In genomic region chr11:44565746-44566558, GRCh38 we compare ENCODE assay signal across 8 cellular contexts. TPM values are rescaled to one million over a fixed set of nuclear protein-coding genes. Genes with fewer than 3 reads are reported as not detected.
DNase-seq lines count a peak whose midpoint lies in the region; ATAC-seq and TF ChIP-seq lines count a peak whose summit lies in the region.

No MANE protein-coding gene starts in this region.

- no peaks in the 10 kb centered on the region for H3F3A ChIP-seq in neural progenitor cell (ENCODE audit: low read depth)

- H3K4me1 ChIP-seq in neural progenitor cell, result peaks cover 14% of the 10 kb centered on the region

- TF ChIP-seq CTCF in neural progenitor cell (IDR thresholded peaks at IDR 0.05), result no peak

- H3K27me3 ChIP-seq in neural progenitor cell, result peaks cover 16% of the 10 kb centered on the region

- ATAC-seq in HG02884 (IDR thresholded peaks at IDR 0.05; ENCODE audit: unreplicated experiment) (no peak), GM21367 (IDR thresholded peaks at IDR 0.05; ENCODE audit: unreplicated experiment) (no peak)

- H3K27me3 Mint-ChIP-seq in dendritic cell treated with granulocyte-macrophage colony-stimulating factor and Interleukin-4, amounts not matched to agents 40 ng/mL and 50 ng/mL, for 4 days, result peaks cover 32% of the 10 kb centered on the region
- H3K27me3 Mint-ChIP-seq in neural progenitor cell (ENCODE audit: insufficient read depth, low read depth), result peaks cover 18% of the 10 kb centered on the region

- H3K36me3 Mint-ChIP-seq in dendritic cell treated with granulocyte-macrophage colony-stimulating factor and Interleukin-4, amounts not matched to agents 40 ng/mL and 50 ng/mL, for 4 days (ENCODE audit: low read depth), result no peaks in the 10 kb centered on the region
- H3K36me3 Mint-ChIP-seq in neural progenitor cell, result peaks cover 3% of the 10 kb centered on the region

- H3K79me2 ChIP-seq in neural progenitor cell (ENCODE audit: low read depth), result no peaks in the 10 kb centered on the region

- no peak overlapping the region for H3K9ac ChIP-seq in neural progenitor cell

- DNase-seq in DMS153 treated with DMSO at 0.1 percent for 48 hours (lab: John Stamatoyannopoulos, UW; ENCODE audit: unreplicated experiment), result peak; percentile 25
- peak; percentile 43 for DNase-seq in NCI-H1105 treated with DMSO at 0.1 percent for 48 hours (lab: John Stamatoyannopoulos, UW)
- DNase-seq in neural progenitor cell (ENCODE audit: low spot score), result no peak
- DNase-seq in GDM1 (lab: John Stamatoyannopoulos, UW), result no peak
- no peak for DNase-seq in NOMO-1 treated with dmso at 0.1 percent for 144 hours (lab: John Stamatoyannopoulos, UW; ENCODE audit: unreplicated experiment)

- H3K4me3 ChIP-seq in neural progenitor cell, result peak overlapping the region; percentile 47

- H3K27ac ChIP-seq in neural progenitor cell, result no peak overlapping the region

- peak overlapping the region; percentile 81 for H3K4me3 Mint-ChIP-seq in dendritic cell treated with granulocyte-macrophage colony-stimulating factor and Interleukin-4, amounts not matched to agents 40 ng/mL and 50 ng/mL, for 4 days
- peak overlapping the region; percentile 86 for H3K4me3 Mint-ChIP-seq in neural progenitor cell

- H3K9me3 Mint-ChIP-seq in dendritic cell treated with granulocyte-macrophage colony-stimulating factor and Interleukin-4, amounts not matched to agents 40 ng/mL and 50 ng/mL, for 4 days, result no peaks in the 10 kb centered on the region
- H3K9me3 Mint-ChIP-seq in neural progenitor cell, result no peaks in the 10 kb centered on the region

- H3K9me3 ChIP-seq in neural progenitor cell (ENCODE audit: low read depth), result no peaks in the 10 kb centered on the region

- no peaks in the 10 kb centered on the region for H4K20me1 ChIP-seq in neural progenitor cell (ENCODE audit: low read depth)

- intact Hi-C loops in dendritic cell treated with granulocyte-macrophage colony-stimulating factor and Interleukin-4, amounts not matched to agents 40 ng/mL and 50 ng/mL, for 4 days (cut with micrococcal nuclease), result loop anchor here (1.0 to 10.0 kb wide), 2 partner anchors 36 to 1239 kb away; partner anchors contain the start of gene SLC35C1

- H3K4me1 Mint-ChIP-seq in dendritic cell treated with granulocyte-macrophage colony-stimulating factor and Interleukin-4, amounts not matched to agents 40 ng/mL and 50 ng/mL, for 4 days (ENCODE audit: low read depth), result peaks cover 76% of the 10 kb centered on the region
- H3K4me1 Mint-ChIP-seq in neural progenitor cell, result peaks cover 85% of the 10 kb centered on the region

- peak overlapping the region; percentile 93 for H3K27ac Mint-ChIP-seq in dendritic cell treated with granulocyte-macrophage colony-stimulating factor and Interleukin-4, amounts not matched to agents 40 ng/mL and 50 ng/mL, for 4 days
- no peak overlapping the region for H3K27ac Mint-ChIP-seq in neural progenitor cell

- H3K36me3 ChIP-seq in neural progenitor cell, result no peaks in the 10 kb centered on the region

- H2AFZ ChIP-seq in neural progenitor cell (replicated peaks), result peak overlapping the region; percentile 4

- H3K4me2 ChIP-seq in neural progenitor cell, result peak overlapping the region; percentile 74

RNA-seq across cellular contexts. Expression of gene CD82, which starts 0.5 kb away (rescaled TPM):
- total RNA-seq in neural progenitor cell (ENCODE audit: low replicate concordance), result 8.8 and 16.2 TPM in 2 replicates

Comparison
In these comparisons a context has a peak if more than half of its experiments do, and no peak if none do; other contexts are left out.
1. DNase-seq: peak in DMS153 treated with DMSO at 0.1 percent for 48 hours (single experiment) and NCI-H1105 treated with DMSO at 0.1 percent for 48 hours (single experiment); none in neural progenitor cell (single experiment), GDM1 (single experiment) and NOMO-1 treated with dmso at 0.1 percent for 144 hours (single experiment).